ENCODE assay signal across 1 cellular context in genomic region chr17:7440823-7441174, GRCh38.
TF ChIP-seq lines count a peak whose summit lies in the region.

No MANE protein-coding gene starts in this region.

TF ChIP-seq in HEK293, 187 proteins besides CTCF, POLR2A, EP300 and RAD21 (continued from another document):
- TF ChIP-seq, protein P1, sequence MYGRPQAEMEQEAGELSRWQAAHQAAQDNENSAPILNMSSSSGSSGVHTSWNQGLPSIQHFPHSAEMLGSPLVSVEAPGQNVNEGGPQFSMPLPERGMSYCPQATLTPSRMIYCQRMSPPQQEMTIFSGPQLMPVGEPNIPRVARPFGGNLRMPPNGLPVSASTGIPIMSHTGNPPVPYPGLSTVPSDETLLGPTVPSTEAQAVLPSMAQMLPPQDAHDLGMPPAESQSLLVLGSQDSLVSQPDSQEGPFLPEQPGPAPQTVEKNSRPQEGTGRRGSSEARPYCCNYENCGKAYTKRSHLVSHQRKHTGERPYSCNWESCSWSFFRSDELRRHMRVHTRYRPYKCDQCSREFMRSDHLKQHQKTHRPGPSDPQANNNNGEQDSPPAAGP (tag by site-specific recombination; IDR thresholded peaks at IDR 0.05): peak; percentile 24; the same call in 1 of the 2 replicates
- TF ChIP-seq KLF9 (tag by site-specific recombination; IDR thresholded peaks at IDR 0.05; ENCODE audit: low read depth): 0 out of 2 replicates have a peak, but pooled peaks have one; percentile 12
- TF ChIP-seq ZNF843 (tag by site-specific recombination; IDR thresholded peaks at IDR 0.05): no peak
- TF ChIP-seq, protein P2, sequence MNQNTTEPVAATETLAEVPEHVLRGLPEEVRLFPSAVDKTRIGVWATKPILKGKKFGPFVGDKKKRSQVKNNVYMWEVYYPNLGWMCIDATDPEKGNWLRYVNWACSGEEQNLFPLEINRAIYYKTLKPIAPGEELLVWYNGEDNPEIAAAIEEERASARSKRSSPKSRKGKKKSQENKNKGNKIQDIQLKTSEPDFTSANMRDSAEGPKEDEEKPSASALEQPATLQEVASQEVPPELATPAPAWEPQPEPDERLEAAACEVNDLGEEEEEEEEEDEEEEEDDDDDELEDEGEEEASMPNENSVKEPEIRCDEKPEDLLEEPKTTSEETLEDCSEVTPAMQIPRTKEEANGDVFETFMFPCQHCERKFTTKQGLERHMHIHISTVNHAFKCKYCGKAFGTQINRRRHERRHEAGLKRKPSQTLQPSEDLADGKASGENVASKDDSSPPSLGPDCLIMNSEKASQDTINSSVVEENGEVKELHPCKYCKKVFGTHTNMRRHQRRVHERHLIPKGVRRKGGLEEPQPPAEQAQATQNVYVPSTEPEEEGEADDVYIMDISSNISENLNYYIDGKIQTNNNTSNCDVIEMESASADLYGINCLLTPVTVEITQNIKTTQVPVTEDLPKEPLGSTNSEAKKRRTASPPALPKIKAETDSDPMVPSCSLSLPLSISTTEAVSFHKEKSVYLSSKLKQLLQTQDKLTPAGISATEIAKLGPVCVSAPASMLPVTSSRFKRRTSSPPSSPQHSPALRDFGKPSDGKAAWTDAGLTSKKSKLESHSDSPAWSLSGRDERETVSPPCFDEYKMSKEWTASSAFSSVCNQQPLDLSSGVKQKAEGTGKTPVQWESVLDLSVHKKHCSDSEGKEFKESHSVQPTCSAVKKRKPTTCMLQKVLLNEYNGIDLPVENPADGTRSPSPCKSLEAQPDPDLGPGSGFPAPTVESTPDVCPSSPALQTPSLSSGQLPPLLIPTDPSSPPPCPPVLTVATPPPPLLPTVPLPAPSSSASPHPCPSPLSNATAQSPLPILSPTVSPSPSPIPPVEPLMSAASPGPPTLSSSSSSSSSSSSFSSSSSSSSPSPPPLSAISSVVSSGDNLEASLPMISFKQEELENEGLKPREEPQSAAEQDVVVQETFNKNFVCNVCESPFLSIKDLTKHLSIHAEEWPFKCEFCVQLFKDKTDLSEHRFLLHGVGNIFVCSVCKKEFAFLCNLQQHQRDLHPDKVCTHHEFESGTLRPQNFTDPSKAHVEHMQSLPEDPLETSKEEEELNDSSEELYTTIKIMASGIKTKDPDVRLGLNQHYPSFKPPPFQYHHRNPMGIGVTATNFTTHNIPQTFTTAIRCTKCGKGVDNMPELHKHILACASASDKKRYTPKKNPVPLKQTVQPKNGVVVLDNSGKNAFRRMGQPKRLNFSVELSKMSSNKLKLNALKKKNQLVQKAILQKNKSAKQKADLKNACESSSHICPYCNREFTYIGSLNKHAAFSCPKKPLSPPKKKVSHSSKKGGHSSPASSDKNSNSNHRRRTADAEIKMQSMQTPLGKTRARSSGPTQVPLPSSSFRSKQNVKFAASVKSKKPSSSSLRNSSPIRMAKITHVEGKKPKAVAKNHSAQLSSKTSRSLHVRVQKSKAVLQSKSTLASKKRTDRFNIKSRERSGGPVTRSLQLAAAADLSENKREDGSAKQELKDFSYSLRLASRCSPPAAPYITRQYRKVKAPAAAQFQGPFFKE (tag by site-specific recombination; IDR thresholded peaks at IDR 0.05; ENCODE audit: borderline replicate concordance): 0 out of 2 replicates have a peak, but pooled peaks have one; percentile 8
- peak; percentile 69 for TF ChIP-seq ZNF335 (tag by site-specific recombination; conservative IDR thresholded peaks at IDR 0.05)
- TF ChIP-seq ZNF48 (tag by site-specific recombination; IDR thresholded peaks at IDR 0.05): no peak
- 0 out of 2 replicates have a peak, but pooled peaks have one; percentile 28 for TF ChIP-seq ZNF391 (tag by site-specific recombination; IDR thresholded peaks at IDR 0.05; ENCODE audit: borderline replicate concordance, low read depth)
- peak; percentile 99 for TF ChIP-seq ZNF398 (tag by site-specific recombination; IDR thresholded peaks at IDR 0.05)
- TF ChIP-seq YY1 (tag by site-specific recombination; IDR thresholded peaks at IDR 0.05): no peak
- TF ChIP-seq, protein P3, sequence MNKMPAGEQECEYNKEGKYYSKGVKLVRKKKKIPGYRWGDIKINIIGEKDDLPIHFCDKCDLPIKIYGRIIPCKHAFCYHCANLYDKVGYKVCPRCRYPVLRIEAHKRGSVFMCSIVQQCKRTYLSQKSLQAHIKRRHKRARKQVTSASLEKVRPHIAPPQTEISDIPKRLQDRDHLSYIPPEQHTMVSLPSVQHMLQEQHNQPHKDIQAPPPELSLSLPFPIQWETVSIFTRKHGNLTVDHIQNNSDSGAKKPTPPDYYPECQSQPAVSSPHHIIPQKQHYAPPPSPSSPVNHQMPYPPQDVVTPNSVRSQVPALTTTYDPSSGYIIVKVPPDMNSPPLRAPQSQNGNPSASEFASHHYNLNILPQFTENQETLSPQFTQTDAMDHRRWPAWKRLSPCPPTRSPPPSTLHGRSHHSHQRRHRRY (tag by site-specific recombination; IDR thresholded peaks at IDR 0.05): no peak
- peak; percentile 6; the same call in 1 of the 2 replicates for TF ChIP-seq ZNF600 (tag by site-specific recombination; IDR thresholded peaks at IDR 0.05)
- peak; percentile 32 for TF ChIP-seq ZBTB48 (tag by site-specific recombination; IDR thresholded peaks at IDR 0.05)
- TF ChIP-seq INSM2 (tag by site-specific recombination; IDR thresholded peaks at IDR 0.05): no peak
